In the genomic region with DNA sequence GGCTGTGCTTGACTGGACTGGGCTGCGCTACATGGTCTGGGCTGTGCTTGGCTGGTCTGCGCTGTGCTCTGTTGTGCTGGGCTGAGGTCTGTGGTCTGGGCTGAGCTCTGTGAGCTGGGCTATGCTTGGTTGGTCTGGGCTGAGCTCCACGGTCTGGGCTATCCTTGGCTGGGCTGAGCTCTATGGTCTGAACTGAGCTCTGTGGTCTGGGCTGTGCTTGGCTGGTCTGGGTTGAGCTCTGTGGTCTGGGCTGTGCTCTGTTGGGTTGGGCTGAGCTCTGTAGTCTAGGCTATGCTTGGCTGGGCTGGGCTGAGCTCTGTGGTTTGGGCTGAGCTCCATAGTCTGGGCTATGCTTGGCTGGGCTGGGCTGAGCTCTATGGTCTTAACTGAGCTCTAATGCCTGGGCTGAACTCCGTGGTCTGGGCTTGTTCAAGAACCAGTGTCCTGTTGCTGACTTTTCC, we compare ENCODE assay signal across 8 cellular contexts.
DNase-seq lines count a peak whose midpoint lies in the region; ATAC-seq lines count a peak whose summit lies in the region.

No MANE protein-coding gene starts in this region.

- peak overlapping the region; percentile 72 to 85 for H3K27ac ChIP-seq in esophagus (ENCODE audit: low read depth in 2 of 2, low read length in 1 of 2)

- H3K9me3 ChIP-seq in esophagus (ENCODE audit: control insufficient read depth in 2 of 2, insufficient read depth in 1 of 2, low read depth in 1 of 2, low read length in 1 of 2) = peaks cover 0 to 2% of the 10 kb centered on the region in 2 donors

- 63 to 81% methylated on average over 4 of the region's 4 CpGs for WGBS in esophagus, 2 donors

- peak; percentile 91 for DNase-seq in AG20443 (ENCODE audit: low spot score)
- peak; percentile 31 to 70 for DNase-seq in NCI-H526 (lab: John Stamatoyannopoulos, UW)
- peak; percentile 43 for DNase-seq in skeletal muscle cell (ENCODE audit: low read depth)
- no peak for DNase-seq in activated T-cell treated with anti-CD3 and anti-CD28 coated beads, Interleukin-2, amount 50 U/mL, for 1 hour
- no peak for DNase-seq in NCI-H2081 treated with DMSO at 0.1 percent for 48 hours (lab: John Stamatoyannopoulos, UW)

- peak; percentile 65 for ATAC-seq in GM18858 (IDR thresholded peaks at IDR 0.05; ENCODE audit: unreplicated experiment)
- peak; percentile 73 for ATAC-seq in HG02973 (IDR thresholded peaks at IDR 0.05; ENCODE audit: unreplicated experiment)

- H3K4me1 ChIP-seq in esophagus (ENCODE audit: control insufficient read depth in 2 of 2, insufficient read depth in 2 of 2, low read length in 1 of 2) = peaks cover 18 to 41% of the 10 kb centered on the region in 2 donors

- no peaks in the 10 kb centered on the region for H3K36me3 ChIP-seq in esophagus (ENCODE audit: control insufficient read depth in 2 of 2, insufficient read depth in 2 of 2, low read length in 1 of 2)

- peaks cover 0 to 1% of the 10 kb centered on the region in 2 donors for H3K27me3 ChIP-seq in esophagus (ENCODE audit: control insufficient read depth in 1 of 2, insufficient read depth in 2 of 2, low read length in 2 of 2)

- H3K4me3 ChIP-seq in esophagus (ENCODE audit: low read depth in 1 of 2, low read length in 2 of 2) (no peak overlapping the region), skeletal muscle cell (ENCODE audit: low read depth, low read length) (no peak overlapping the region)

Comparison
In these comparisons a context has a peak if more than half of its experiments do, and no peak if none do; other contexts are left out.
1. DNase-seq: peak in AG20443 (single experiment), NCI-H526 (2 of 2) and skeletal muscle cell (single experiment); none in activated T-cell treated with anti-CD3 and anti-CD28 coated beads, Interleukin-2, amount 50 U/mL, for 1 hour (single experiment) and NCI-H2081 treated with DMSO at 0.1 percent for 48 hours (single experiment).